6 cellular contexts compared by ENCODE assay signal in genomic region chr10:112372182-112372810, GRCh38. TPM values are rescaled to one million over a fixed set of nuclear protein-coding genes. Genes with fewer than 3 reads are reported as not detected.
DNase-seq lines count a peak whose midpoint lies in the region; ATAC-seq and TF ChIP-seq lines count a peak whose summit lies in the region.
"Not testable (repeated sequence)": the region's sequence is repeated elsewhere in the genome, so short reads cannot be mapped to it uniquely, and the experiment has no call there.

No MANE protein-coding gene starts in this region.

- peak in 1 of 5 donors; percentile 49 for DNase-seq in CD8-positive, alpha-beta memory T cell
- DNase-seq in activated CD8-positive, alpha-beta memory T cell treated with anti-CD3 and anti-CD28 coated beads for 24 hours: peak; percentile 56
- DNase-seq in activated naive CD8-positive, alpha-beta T cell treated with anti-CD3 and anti-CD28 coated beads, Interleukin-2, amount 10 ng/mL, durations not matched to agents 7 days and 5 days: not testable (repeated sequence)
- DNase-seq in coronary artery (ENCODE audit: low spot score) (peak; percentile 40), left lobe of liver (ENCODE audit: low spot score) (peak; percentile 41)
- DNase-seq in naive thymus-derived CD8-positive, alpha-beta T cell: peak in 7 of 10 donors; percentile 20 to 59 (median 51)

- POLR2A ChIA-PET in CD8-positive, alpha-beta memory T cell (lab: Charles Lee): interaction anchor here (0.5 to 0.9 kb wide), 2 partner anchors 14 to 17 kb away, joined by 3 to 4 read pairs; no protein-coding TSS in a partner anchor
- POLR2A ChIA-PET in activated naive CD8-positive, alpha-beta T cell treated with anti-CD3 and anti-CD28 coated beads, Interleukin-2, amount 10 ng/mL, durations not matched to agents 7 days and 5 days (lab: Charles Lee): not testable (repeated sequence)
- POLR2A ChIA-PET in naive thymus-derived CD8-positive, alpha-beta T cell (lab: Charles Lee): interaction anchor here (0.6 kb wide), 1 partner anchor 12 kb away, joined by 3 read pairs; no protein-coding TSS in a partner anchor

- not testable (repeated sequence) for H3K4me3 ChIP-seq in CD8-positive, alpha-beta memory T cell (ENCODE audit: low read length); coronary artery

- not testable (repeated sequence) for H3K9me3 Mint-ChIP-seq in CD8-positive, alpha-beta memory T cell; activated naive CD8-positive, alpha-beta T cell treated with anti-CD3 and anti-CD28 coated beads, Interleukin-2, amount 10 ng/mL, durations not matched to agents 7 days and 5 days; naive thymus-derived CD8-positive, alpha-beta T cell

- peaks cover 38% of the 10 kb centered on the region for H3K4me1 ChIP-seq in CD8-positive, alpha-beta memory T cell (ENCODE audit: insufficient read depth, low read length)

- not testable (repeated sequence) for TF ChIP-seq CTCF in coronary artery (IDR thresholded peaks at IDR 0.05)

- peak overlapping the region in 5 of 7 donors; percentile 6 to 58 (median 33) for H3K4me3 Mint-ChIP-seq in CD8-positive, alpha-beta memory T cell
- peak overlapping the region; percentile 25 for H3K4me3 Mint-ChIP-seq in activated naive CD8-positive, alpha-beta T cell treated with anti-CD3 and anti-CD28 coated beads, Interleukin-2, amount 10 ng/mL, durations not matched to agents 7 days and 5 days
- peak overlapping the region; percentile 11 to 80 (median 62) for H3K4me3 Mint-ChIP-seq in naive thymus-derived CD8-positive, alpha-beta T cell

- ATAC-seq in activated naive CD8-positive, alpha-beta T cell treated with anti-CD3 and anti-CD28 coated beads, Interleukin-2, amount 10 ng/mL, durations not matched to agents 7 days and 5 days (ENCODE audit: low read depth); left lobe of liver: not testable (repeated sequence)
- peak; percentile 8 to 22 for ATAC-seq in naive thymus-derived CD8-positive, alpha-beta T cell

- H3K9me3 ChIP-seq in CD8-positive, alpha-beta memory T cell (ENCODE audit: low read length): not testable (repeated sequence)

- peaks cover 2 to 15% (median 4%) of the 10 kb centered on the region in 3 donors for H3K36me3 Mint-ChIP-seq in CD8-positive, alpha-beta memory T cell
- not testable (repeated sequence) for H3K36me3 Mint-ChIP-seq in activated naive CD8-positive, alpha-beta T cell treated with anti-CD3 and anti-CD28 coated beads, Interleukin-2, amount 10 ng/mL, durations not matched to agents 7 days and 5 days; naive thymus-derived CD8-positive, alpha-beta T cell

- CTCF ChIA-PET in CD8-positive, alpha-beta memory T cell (lab: Charles Lee): interaction anchor here (1.5 to 2.4 kb wide), 3 partner anchors 15 to 62 kb away, joined by 3 to 8 read pairs (median 7); no protein-coding TSS in a partner anchor

- not testable (repeated sequence) for H3K36me3 ChIP-seq in CD8-positive, alpha-beta memory T cell (ENCODE audit: insufficient read depth, low read length)

- H3K27ac Mint-ChIP-seq in CD8-positive, alpha-beta memory T cell: peak overlapping the region in 7 of 8 donors; percentile 26 to 86 (median 78)
- H3K27ac Mint-ChIP-seq in activated naive CD8-positive, alpha-beta T cell treated with anti-CD3 and anti-CD28 coated beads, Interleukin-2, amount 10 ng/mL, durations not matched to agents 7 days and 5 days: peak overlapping the region; percentile 56
- H3K27ac Mint-ChIP-seq in naive thymus-derived CD8-positive, alpha-beta T cell: peak overlapping the region in 9 of 10 donors; percentile 71 to 93 (median 79)

- not testable (repeated sequence) for H3K27ac ChIP-seq in CD8-positive, alpha-beta memory T cell (ENCODE audit: low read depth, low read length); coronary artery

- H3K27me3 ChIP-seq in CD8-positive, alpha-beta memory T cell (ENCODE audit: insufficient read depth, low read length, poor library complexity, severe bottlenecking): not testable (repeated sequence)

- peaks cover 61 to 88% (median 75%) of the 10 kb centered on the region in 3 donors for H3K4me1 Mint-ChIP-seq in CD8-positive, alpha-beta memory T cell
- peaks cover 34% of the 10 kb centered on the region for H3K4me1 Mint-ChIP-seq in activated naive CD8-positive, alpha-beta T cell treated with anti-CD3 and anti-CD28 coated beads, Interleukin-2, amount 10 ng/mL, durations not matched to agents 7 days and 5 days
- H3K4me1 Mint-ChIP-seq in naive thymus-derived CD8-positive, alpha-beta T cell: peaks cover 22 to 61% (median 56%) of the 10 kb centered on the region in 4 donors

- not testable (repeated sequence) for H3K27me3 Mint-ChIP-seq in CD8-positive, alpha-beta memory T cell; activated naive CD8-positive, alpha-beta T cell treated with anti-CD3 and anti-CD28 coated beads, Interleukin-2, amount 10 ng/mL, durations not matched to agents 7 days and 5 days; naive thymus-derived CD8-positive, alpha-beta T cell

RNA-seq across cellular contexts. Expression of gene ACSL5, which starts 1.6 kb away (rescaled TPM):
- total RNA-seq in CD8-positive, alpha-beta memory T cell: 10 to 100 TPM; 53.3 to 53.7 TPM
- 85.5 TPM for polyA plus RNA-seq in CD8-positive, alpha-beta memory T cell
- total RNA-seq in activated naive CD8-positive, alpha-beta T cell treated with anti-CD3 and anti-CD28 coated beads, Interleukin-2, amount 10 ng/mL, durations not matched to agents 7 days and 5 days: 10 to 100 TPM; 55.8 to 59.5 TPM
- total RNA-seq in left lobe of liver: 61.7 TPM
- 10 to 100 TPM; 31.7 to 35.8 TPM for total RNA-seq in naive thymus-derived CD8-positive, alpha-beta T cell
- polyA plus RNA-seq in naive thymus-derived CD8-positive, alpha-beta T cell: 10 to 100 TPM; 52.1 to 69.5 (median 54.3) TPM
